ENCODE assay signal across 8 cellular contexts in the genomic region with DNA sequence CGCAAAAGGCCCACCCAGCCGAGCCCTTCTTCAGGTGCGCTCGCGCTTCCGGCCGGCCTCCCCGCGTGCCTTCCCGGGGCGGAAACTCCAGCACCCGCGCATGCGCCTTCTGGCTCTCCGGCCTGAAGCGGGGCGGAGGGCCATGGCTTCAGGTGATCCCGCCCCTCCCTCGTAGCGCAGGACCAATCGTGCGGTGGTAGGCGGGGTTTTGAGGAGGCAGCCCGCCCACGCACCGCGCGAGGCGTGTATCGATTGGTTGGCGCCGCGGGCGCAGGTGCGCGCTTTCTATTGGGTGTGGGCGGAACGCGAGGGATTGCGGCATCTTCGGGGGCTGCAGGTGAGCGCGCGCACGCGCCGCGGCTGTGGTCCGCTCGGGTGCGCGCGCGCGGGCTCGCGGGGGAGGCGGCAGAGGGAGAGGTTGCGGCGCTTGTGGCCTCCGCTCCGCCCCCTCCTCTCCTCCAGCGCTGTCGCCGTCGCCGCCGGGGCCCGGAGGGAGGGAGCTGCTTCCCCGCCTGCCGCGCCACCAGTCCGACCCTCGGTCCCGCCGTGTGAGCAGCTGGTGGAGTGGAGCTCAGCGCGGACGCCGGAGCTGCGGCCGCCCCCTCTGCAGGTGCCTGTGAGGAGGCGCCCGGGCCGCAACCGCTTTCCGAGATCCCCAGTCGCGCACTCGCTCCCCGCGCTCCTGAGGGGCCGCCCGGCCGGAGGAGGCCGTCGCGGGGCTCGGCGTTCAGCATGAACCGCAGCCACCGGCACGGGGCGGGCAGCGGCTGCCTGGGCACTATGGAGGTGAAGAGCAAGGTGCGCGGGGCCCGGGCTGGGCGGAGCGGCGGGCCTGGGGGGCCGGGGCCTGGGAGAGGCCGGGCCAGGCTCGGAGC. TPM values are rescaled to one million over a fixed set of nuclear protein-coding genes. Genes with fewer than 3 reads are reported as not detected.
DNase-seq lines count a peak whose midpoint lies in the region; FAIRE-seq and TF ChIP-seq lines count a peak whose summit lies in the region.

A gene with protein sequence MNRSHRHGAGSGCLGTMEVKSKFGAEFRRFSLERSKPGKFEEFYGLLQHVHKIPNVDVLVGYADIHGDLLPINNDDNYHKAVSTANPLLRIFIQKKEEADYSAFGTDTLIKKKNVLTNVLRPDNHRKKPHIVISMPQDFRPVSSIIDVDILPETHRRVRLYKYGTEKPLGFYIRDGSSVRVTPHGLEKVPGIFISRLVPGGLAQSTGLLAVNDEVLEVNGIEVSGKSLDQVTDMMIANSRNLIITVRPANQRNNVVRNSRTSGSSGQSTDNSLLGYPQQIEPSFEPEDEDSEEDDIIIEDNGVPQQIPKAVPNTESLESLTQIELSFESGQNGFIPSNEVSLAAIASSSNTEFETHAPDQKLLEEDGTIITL (plus strand): TSS at position 526 of the 875 bp plus-strand sequence. CDS start 207 bp downstream, at position 733.

- H3K79me1 ChIP-seq in neuronal stem cell (ENCODE audit: low read depth, low read length): no peaks in the 10 kb centered on the region

- TF ChIP-seq CTCF in GM06990 (IDR thresholded peaks at IDR 0.05; ENCODE audit: insufficient read depth, low read length, poor library complexity, severe bottlenecking) (no peak), HFFc6 (IDR thresholded peaks at IDR 0.05) (no peak)

- H3K4me2 ChIP-seq in neuronal stem cell (ENCODE audit: insufficient read depth, low read length, poor library complexity, severe bottlenecking): peak within 1 kb of the TSS; percentile 97

- H2BK12ac ChIP-seq in neuronal stem cell (ENCODE audit: low read length): peak within 1 kb of the TSS; percentile 60

- H3K27ac ChIP-seq in SJCRH30 (no peak within 1 kb of the TSS), neuronal stem cell (replicated peaks; ENCODE audit: low read length) (peak within 1 kb of the TSS; percentile 94), subcutaneous abdominal adipose tissue (ENCODE audit: low read depth, low read length) (no peak within 1 kb of the TSS)

- H3K27ac Mint-ChIP-seq in HFFc6: peak within 1 kb of the TSS; percentile 86

- H3K9me3 Mint-ChIP-seq in HFFc6: no peaks in the 10 kb centered on the region

- H3K14ac ChIP-seq in neuronal stem cell (ENCODE audit: low read length): peak within 1 kb of the TSS; percentile 49

- H3K9ac ChIP-seq in neuronal stem cell (ENCODE audit: low read depth, low read length, poor library complexity) (peak within 1 kb of the TSS; percentile 98), subcutaneous abdominal adipose tissue (ENCODE audit: low read length in 5 of 5) (peak within 1 kb of the TSS in 3 of 5 donors; percentile 55 to 60 (median 58))

- H3K27me3 Mint-ChIP-seq in HFFc6 (ENCODE audit: insufficient read depth): no peaks in the 10 kb centered on the region; the same call in 1 of the 2 replicates

- H3K36me3 Mint-ChIP-seq in HFFc6 (ENCODE audit: low read depth): no peaks in the 10 kb centered on the region

- peak within 1 kb of the TSS; percentile 75 for H2BK15ac ChIP-seq in neuronal stem cell (ENCODE audit: low read length)

- peak within 1 kb of the TSS; percentile 93 for H2BK5ac ChIP-seq in neuronal stem cell (ENCODE audit: low read length)

- no peak within 1 kb of the TSS for H2BK120ac ChIP-seq in neuronal stem cell (ENCODE audit: low read depth, low read length)

- no peaks in the 10 kb centered on the region for H3K27me3 ChIP-seq in GM06990 (replicated peaks; ENCODE audit: control insufficient read depth, insufficient read depth, low read length)
- peaks cover 9% of the 10 kb centered on the region for H3K27me3 ChIP-seq in SJCRH30
- H3K27me3 ChIP-seq in neuronal stem cell (ENCODE audit: control insufficient read depth in 3 of 3, insufficient read depth in 3 of 3, low read depth in 1 of 3, low read length in 3 of 3): no peaks in the 10 kb centered on the region
- H3K27me3 ChIP-seq in subcutaneous abdominal adipose tissue (ENCODE audit: control insufficient read depth in 5 of 5, insufficient read depth in 4 of 5, low read length in 5 of 5): peaks cover 0 to 6% (median 0%) of the 10 kb centered on the region in 5 donors

- H2AK5ac ChIP-seq in neuronal stem cell (ENCODE audit: low read depth, low read length): peak within 1 kb of the TSS; percentile 64

- peak within 1 kb of the TSS; percentile 94 for H2AFZ ChIP-seq in neuronal stem cell (ENCODE audit: low read length)

- WGBS in neuronal stem cell (ENCODE audit: extremely low coverage in 2 of 2, insufficient read length in 2 of 2, insufficient replicate concordance in 1 of 2), 2 donors: no CpG with 5 or more reads among the region's 114 CpGs

- H3K4me1 Mint-ChIP-seq in HFFc6 (ENCODE audit: low read depth): peaks cover 44% of the 10 kb centered on the region

- H3K4me1 ChIP-seq in SJCRH30 (peaks cover 2% of the 10 kb centered on the region; the same call in 1 of the 2 replicates), neuronal stem cell (ENCODE audit: control insufficient read depth in 2 of 2, insufficient read depth in 1 of 2, low read depth in 1 of 2, low read length in 2 of 2) (peaks cover 9 to 17% of the 10 kb centered on the region in 2 donors), subcutaneous abdominal adipose tissue (ENCODE audit: control insufficient read depth in 5 of 5, insufficient read depth in 5 of 5, low read length in 5 of 5) (peaks cover 0 to 29% (median 25%) of the 10 kb centered on the region in 5 donors)

- peak within 1 kb of the TSS; percentile 87 for H3K4me3 Mint-ChIP-seq in HFFc6

- H3K23ac ChIP-seq in neuronal stem cell (ENCODE audit: low read depth, low read length, poor library complexity): peak within 1 kb of the TSS; percentile 93

- H3K9me3 ChIP-seq in SJCRH30 (replicated peaks) (no peaks in the 10 kb centered on the region), neuronal stem cell (replicated peaks in 1 of 2; ENCODE audit: control insufficient read depth in 2 of 2, insufficient read depth in 1 of 2, low read depth in 1 of 2, low read length in 2 of 2) (no peaks in the 10 kb centered on the region), subcutaneous abdominal adipose tissue (ENCODE audit: control insufficient read depth in 5 of 5, low read length in 5 of 5) (no peaks in the 10 kb centered on the region)

- no peak within 1 kb of the TSS for H3K4ac ChIP-seq in neuronal stem cell (ENCODE audit: low read length)

- H3K4me3 ChIP-seq in GM06990 (replicated peaks; ENCODE audit: low read depth, low read length) (peak within 1 kb of the TSS; percentile 82), SJCRH30 (peak within 1 kb of the TSS; percentile 68), neuronal stem cell (ENCODE audit: low read length in 2 of 2) (peak within 1 kb of the TSS; percentile 79 to 98), subcutaneous abdominal adipose tissue (ENCODE audit: low read depth in 1 of 5, low read length in 5 of 5) (peak within 1 kb of the TSS; percentile 67 to 85 (median 72))

- H3K18ac ChIP-seq in neuronal stem cell (ENCODE audit: low read length): peak within 1 kb of the TSS; percentile 92

- DNase-seq in GM06990 (ENCODE audit: extremely low read depth, insufficient read length) (peak; percentile 99), HFFc6 (peak; percentile 91), MV-4-11 (lab: John Stamatoyannopoulos, UW) (peak; percentile 96), SJCRH30 (peak; percentile 99), frontal cortex (ENCODE audit: low spot score in 2 of 2) (peak; percentile 98 to 99), neuronal stem cell (ENCODE audit: low spot score) (peak; percentile 99)
- DNase-seq in activated naive CD4-positive, alpha-beta T cell treated with Interleukin-2 at 50 U/mL for 16 hours: peak; percentile 99

- no peak within 1 kb of the TSS for H4K8ac ChIP-seq in neuronal stem cell (ENCODE audit: low read depth, low read length)

- no peak within 1 kb of the TSS for H4K91ac ChIP-seq in neuronal stem cell (ENCODE audit: low read depth, low read length, poor library complexity)

- no peak for FAIRE-seq in frontal cortex (lab: Jason Lieb, UNC)

- no peaks in the 10 kb centered on the region for H3K36me3 ChIP-seq in GM06990 (ENCODE audit: control insufficient read depth, insufficient read depth, low read length)
- H3K36me3 ChIP-seq in SJCRH30: no peaks in the 10 kb centered on the region
- H3K36me3 ChIP-seq in neuronal stem cell (replicated peaks in 1 of 2; ENCODE audit: control insufficient read depth in 2 of 2, insufficient read depth in 2 of 2, low read length in 2 of 2): peaks cover 0 to 3% of the 10 kb centered on the region in 2 donors
- no peaks in the 10 kb centered on the region for H3K36me3 ChIP-seq in subcutaneous abdominal adipose tissue (ENCODE audit: control insufficient read depth in 5 of 5, insufficient read depth in 5 of 5, low read length in 5 of 5)

RNA-seq across cellular contexts. Expression of the gene that starts here (rescaled TPM):
- total RNA-seq in HFFc6 (2021; fragmentation: NEBNext Ultra II Directional; extraction: Animal tissue kit (Norgen Biotek cat#: 25700)): under 1 TPM; 0.24 to 0.68 (median 0.51) TPM
- total RNA-seq in SJCRH30 (2014; rRNA removed; shearing (Covaris generic)): 2.3 and 2.8 TPM in 2 replicates
- total RNA-seq in frontal cortex: 20.4 TPM
- polyA plus RNA-seq in neuronal stem cell (2013, experiment 1 of 2): 9.2 TPM
- 10.3 TPM for polyA plus RNA-seq in neuronal stem cell (2013, experiment 2 of 2)

Comparison
In these comparisons a context has a peak if more than half of its experiments do, and no peak if none do; other contexts are left out.
1. Peak in DNase-seq in HFFc6; RNA of the gene not detected or under 1 TPM.